Comparison of ENCODE assay signal across 18 cellular contexts in genomic region chr5:150217041-150217440, GRCh38. TPM values are rescaled to one million over a fixed set of nuclear protein-coding genes. Genes with fewer than 3 reads are reported as not detected.
"Had no signal": no experiment of that assay in that cellular context is flagged by ENCODE, and none has a peak within 500 bp of the region (broad histone marks: within the 10 kb centered on the region; RNA-seq: fewer than 3 reads in every experiment).

No MANE protein-coding gene starts in this region.

- ATAC-seq: activated CD4-positive, CD25-positive, alpha-beta regulatory T cell treated with anti-CD3 and anti-CD28 coated beads, Interleukin-2, amount 50 U/mL, for 24 hours; esophagus mucosa; natural killer cell treated with Interleukin-12 subunit alpha and Interleukin-12 subunit beta and Interleukin-15 and Interleukin-18, amount 100 ng/mL, for 72 hours had no signal

- DNase-seq: activated CD4-positive, alpha-beta T cell treated with anti-CD3 and anti-CD28 coated beads, Interleukin-2, amount 50 U/mL, for 4 hours; activated CD8-positive, alpha-beta memory T cell treated with anti-CD3 and anti-CD28 coated beads, Interleukin-2, amount 10 ng/mL, durations not matched to agents 7 days and 5 days; activated effector memory CD4-positive, alpha-beta T cell treated with Interleukin-2 at 50 U/mL for 16 hours; activated T-cell treated with anti-CD3 and anti-CD28 coated beads, Interleukin-2, amount 50 U/mL, for 24 hours; amygdala; cerebellar nuclear complex; hypothalamus; lower lobe of right lung; stimulated activated CD4-positive, alpha-beta T cell treated with anti-CD3 and anti-CD28 coated beads, Interleukin-4, amount 100 ng/mL, for 1 hour; stimulated activated CD8-positive, alpha-beta memory T cell treated with anti-CD3 and anti-CD28 coated beads, Interleukin-4, amount 100 ng/mL, for 48 hours had no signal

- H3K9me3 ChIP-seq: lower lobe of right lung had no signal

- H3K4me1 ChIP-seq: lower lobe of right lung had no signal

- H3K4me3 ChIP-seq: lower lobe of right lung had no signal

- H3K27ac ChIP-seq: lower lobe of right lung had no signal

- H3K36me3 ChIP-seq: lower lobe of right lung had no signal

RNA-seq across cellular contexts. Expression of gene SLC6A7, which starts 27.2 kb away (rescaled TPM):
- total RNA-seq: activated CD8-positive, alpha-beta memory T cell treated with anti-CD3 and anti-CD28 coated beads, Interleukin-2, amount 10 ng/mL, durations not matched to agents 7 days and 5 days; dermis microvascular lymphatic vessel endothelial cell; esophagus mucosa; glomerular endothelial cell; lower lobe of right lung; natural killer cell treated with Interleukin-12 subunit alpha and Interleukin-12 subunit beta and Interleukin-15 and Interleukin-18, amount 100 ng/mL, for 72 hours; osteoblast; urinary bladder had no signal

RNA-seq across cellular contexts. Expression of gene CDX1, which starts 50.5 kb away (rescaled TPM):
- total RNA-seq: activated CD8-positive, alpha-beta memory T cell treated with anti-CD3 and anti-CD28 coated beads, Interleukin-2, amount 10 ng/mL, durations not matched to agents 7 days and 5 days; dermis microvascular lymphatic vessel endothelial cell; esophagus mucosa; glomerular endothelial cell; lower lobe of right lung; natural killer cell treated with Interleukin-12 subunit alpha and Interleukin-12 subunit beta and Interleukin-15 and Interleukin-18, amount 100 ng/mL, for 72 hours; temporal lobe had no signal
- polyA plus RNA-seq: urinary bladder had no signal
